13 cellular contexts compared by ENCODE assay signal in genomic region chr6:24777227-24777626, GRCh38. TPM values are rescaled to one million over a fixed set of nuclear protein-coding genes. Genes with fewer than 3 reads are reported as not detected.
DNase-seq lines count a peak whose midpoint lies in the region; ATAC-seq and TF ChIP-seq lines count a peak whose summit lies in the region.
"Had no signal": no experiment of that assay in that cellular context is flagged by ENCODE, and none has a peak within 500 bp of the region (broad histone marks: within the 10 kb centered on the region; RNA-seq: fewer than 3 reads in every experiment).

No MANE protein-coding gene starts in this region.

- CTCF ChIA-PET in Caco-2 (lab: Charles Lee): no interaction called here

- peak overlapping the region in 1 of 2 donors; percentile 29 for H3K27ac ChIP-seq in mucosa of rectum (ENCODE audit: low read depth in 2 of 2, low read length in 2 of 2)

- DNase-seq in Caco-2: no peak
- no peak for DNase-seq in HFF-Myc (ENCODE audit: extremely low read depth, low read depth)
- no peak for DNase-seq in activated T-helper 1 cell treated with anti-CD3 and anti-CD28 coated beads, Interleukin-12 subunit alpha, Interleukin-12 subunit beta, Interleukin-2, Interleukin-4 antibody, amounts not matched to agents 30 ng/mL and 10 ng/mL and 1 ng/mL, durations not matched to agents 14 hours and 24 hours and 36 hours (ENCODE audit: low spot score)
- no peak for DNase-seq in NCI-H1694 treated with DMSO at 0.1 percent for 48 hours (lab: John Stamatoyannopoulos, UW)
- DNase-seq: NCI-H446, retina had no signal

- H3K4me1 Mint-ChIP-seq in Caco-2 (ENCODE audit: low read depth, unreplicated experiment): peaks cover 18% of the 10 kb centered on the region
- H3K4me1 Mint-ChIP-seq in activated T-helper 1 cell treated with anti-CD3 and anti-CD28 coated beads, Interleukin-12 subunit alpha, Interleukin-12 subunit beta, Interleukin-2, Interleukin-4 antibody, amounts not matched to agents 30 ng/mL and 10 ng/mL and 1 ng/mL, durations not matched to agents 14 hours and 24 hours and 36 hours (ENCODE audit: low read depth): peaks cover 52% of the 10 kb centered on the region

- POLR2A ChIA-PET in Caco-2 (lab: Charles Lee): no interaction called here

- H3K9me3 ChIP-seq in Caco-2 (no peaks in the 10 kb centered on the region), mucosa of rectum (ENCODE audit: control insufficient read depth in 2 of 2, low read length in 2 of 2) (no peaks in the 10 kb centered on the region)

- BruUV-seq in Caco-2 (replicated peaks; lab: Mats Ljungman, UMichigan): no TSS peak

- H3K36me3 Mint-ChIP-seq in Caco-2 (ENCODE audit: insufficient read depth, unreplicated experiment): peaks cover 53% of the 10 kb centered on the region
- H3K36me3 Mint-ChIP-seq in activated T-helper 1 cell treated with anti-CD3 and anti-CD28 coated beads, Interleukin-12 subunit alpha, Interleukin-12 subunit beta, Interleukin-2, Interleukin-4 antibody, amounts not matched to agents 30 ng/mL and 10 ng/mL and 1 ng/mL, durations not matched to agents 14 hours and 24 hours and 36 hours (ENCODE audit: low read depth): peaks cover 31% of the 10 kb centered on the region

- peaks cover 41% of the 10 kb centered on the region for H3K4me1 ChIP-seq in Caco-2
- peaks cover 11 to 21% of the 10 kb centered on the region in 2 donors for H3K4me1 ChIP-seq in mucosa of rectum (ENCODE audit: control insufficient read depth in 2 of 2, insufficient read depth in 2 of 2, low read length in 2 of 2)

- TF ChIP-seq CTCF in Caco-2 (IDR thresholded peaks at IDR 0.05; ENCODE audit: insufficient read depth in 1 of 2, low read depth in 1 of 2, low read length in 1 of 2, severe bottlenecking in 1 of 2, unreplicated experiment in 1 of 2): no peak
- no peak for TF ChIP-seq CTCF in HFF-Myc (IDR thresholded peaks at IDR 0.05; ENCODE audit: low read depth, low read length, missing control alignments)

- no peaks in the 10 kb centered on the region for H3K9me3 Mint-ChIP-seq in Caco-2 (ENCODE audit: unreplicated experiment)
- no peaks in the 10 kb centered on the region for H3K9me3 Mint-ChIP-seq in activated T-helper 1 cell treated with anti-CD3 and anti-CD28 coated beads, Interleukin-12 subunit alpha, Interleukin-12 subunit beta, Interleukin-2, Interleukin-4 antibody, amounts not matched to agents 30 ng/mL and 10 ng/mL and 1 ng/mL, durations not matched to agents 14 hours and 24 hours and 36 hours

- no peaks in the 10 kb centered on the region for H3K27me3 Mint-ChIP-seq in Caco-2 (ENCODE audit: insufficient read depth, unreplicated experiment)
- no peaks in the 10 kb centered on the region for H3K27me3 Mint-ChIP-seq in activated T-helper 1 cell treated with anti-CD3 and anti-CD28 coated beads, Interleukin-12 subunit alpha, Interleukin-12 subunit beta, Interleukin-2, Interleukin-4 antibody, amounts not matched to agents 30 ng/mL and 10 ng/mL and 1 ng/mL, durations not matched to agents 14 hours and 24 hours and 36 hours (ENCODE audit: insufficient read depth)

- H3K4me3 Mint-ChIP-seq in Caco-2 (ENCODE audit: unreplicated experiment): no peak overlapping the region
- H3K4me3 Mint-ChIP-seq in activated T-helper 1 cell treated with anti-CD3 and anti-CD28 coated beads, Interleukin-12 subunit alpha, Interleukin-12 subunit beta, Interleukin-2, Interleukin-4 antibody, amounts not matched to agents 30 ng/mL and 10 ng/mL and 1 ng/mL, durations not matched to agents 14 hours and 24 hours and 36 hours: peak overlapping the region; percentile 98

- intact Hi-C loops in Caco-2 (cut with micrococcal nuclease; ENCODE audit: unreplicated experiment): no loop called here
- intact Hi-C loops in activated T-helper 1 cell treated with anti-CD3 and anti-CD28 coated beads, Interleukin-12 subunit alpha, Interleukin-12 subunit beta, Interleukin-2, Interleukin-4 antibody, amounts not matched to agents 30 ng/mL and 10 ng/mL and 1 ng/mL, durations not matched to agents 14 hours and 24 hours and 36 hours (cut with micrococcal nuclease): loop anchor here (5.0 kb wide), 4 partner anchors 80 to 295 kb away; partner anchors contain the start of gene KIAA0319

- ATAC-seq in HG03354 (IDR thresholded peaks at IDR 0.05; ENCODE audit: poor library complexity, severe bottlenecking, unreplicated experiment) (no peak), HG02623 (IDR thresholded peaks at IDR 0.05; ENCODE audit: unreplicated experiment) (no peak), HG02610 (IDR thresholded peaks at IDR 0.05; ENCODE audit: unreplicated experiment) (no peak)

- H3K9ac ChIP-seq in mucosa of rectum (ENCODE audit: low read depth in 1 of 2, low read length in 2 of 2): peak overlapping the region; percentile 15 to 84

- H3K36me3 ChIP-seq in Caco-2 (ENCODE audit: control insufficient read depth, insufficient read depth, low read length) (peaks cover 3% of the 10 kb centered on the region; the same call in 1 of the 2 replicates), mucosa of rectum (ENCODE audit: control insufficient read depth in 2 of 2, insufficient read depth in 2 of 2, low read length in 2 of 2) (peaks cover 0 to 7% of the 10 kb centered on the region in 2 donors)

- no peak overlapping the region for H3K27ac Mint-ChIP-seq in Caco-2 (ENCODE audit: unreplicated experiment)
- no peak overlapping the region for H3K27ac Mint-ChIP-seq in activated T-helper 1 cell treated with anti-CD3 and anti-CD28 coated beads, Interleukin-12 subunit alpha, Interleukin-12 subunit beta, Interleukin-2, Interleukin-4 antibody, amounts not matched to agents 30 ng/mL and 10 ng/mL and 1 ng/mL, durations not matched to agents 14 hours and 24 hours and 36 hours

- H3K4me3 ChIP-seq in Caco-2 (ENCODE audit: low read depth, low read length): peak overlapping the region; percentile 7; the same call in 1 of the 2 replicates
- H3K4me3 ChIP-seq in HFF-Myc (replicated peaks; ENCODE audit: low read depth, low read length): peak overlapping the region; percentile 95; the same call in 1 of the 2 replicates
- peak overlapping the region; percentile 93 to 100 for H3K4me3 ChIP-seq in mucosa of rectum (ENCODE audit: low read length in 2 of 2)

- H3K27me3 ChIP-seq in Caco-2 (replicated peaks; ENCODE audit: control insufficient read depth, insufficient read depth, low read length) (no peaks in the 10 kb centered on the region), mucosa of rectum (ENCODE audit: control insufficient read depth in 2 of 2, insufficient read depth in 2 of 2, low read length in 2 of 2) (no peaks in the 10 kb centered on the region)

RNA-seq across cellular contexts. Expression of gene GMNN, which starts 2.5 kb away (rescaled TPM):
- 66.5 and 70.0 TPM in 2 replicates for total RNA-seq in Caco-2 (2022)
- 80.8 and 83.5 TPM in 2 replicates for total RNA-seq in activated T-helper 1 cell treated with anti-CD3 and anti-CD28 coated beads, Interleukin-12 subunit alpha, Interleukin-12 subunit beta, Interleukin-2, Interleukin-4 antibody, amounts not matched to agents 30 ng/mL and 10 ng/mL and 1 ng/mL, durations not matched to agents 14 hours and 24 hours and 36 hours

RNA-seq across cellular contexts. Expression of gene ARMH2, which starts 21.5 kb away (rescaled TPM):
- total RNA-seq in Caco-2 (2022): not detected in 2 replicates
- not detected in 2 replicates for total RNA-seq in activated T-helper 1 cell treated with anti-CD3 and anti-CD28 coated beads, Interleukin-12 subunit alpha, Interleukin-12 subunit beta, Interleukin-2, Interleukin-4 antibody, amounts not matched to agents 30 ng/mL and 10 ng/mL and 1 ng/mL, durations not matched to agents 14 hours and 24 hours and 36 hours
- total RNA-seq: cardiac septum, LHCN-M2, lower leg skin had no signal

RNA-seq across cellular contexts. Expression of gene C6orf62, which starts 58.3 kb away (rescaled TPM):
- 74.2 and 75.3 TPM in 2 replicates for total RNA-seq in Caco-2 (2022)
- 109 TPM in 2 replicates for total RNA-seq in activated T-helper 1 cell treated with anti-CD3 and anti-CD28 coated beads, Interleukin-12 subunit alpha, Interleukin-12 subunit beta, Interleukin-2, Interleukin-4 antibody, amounts not matched to agents 30 ng/mL and 10 ng/mL and 1 ng/mL, durations not matched to agents 14 hours and 24 hours and 36 hours

Comparison
In these comparisons a context has a peak if more than half of its experiments do, and no peak if none do; other contexts are left out.
1. H3K4me3 ChIP-seq: peak in every context shown above with its lines; median percentile 96 in mucosa of rectum; 95 in HFF-Myc; 7 in Caco-2.